9 cellular contexts compared by ENCODE assay signal in the genomic region with DNA sequence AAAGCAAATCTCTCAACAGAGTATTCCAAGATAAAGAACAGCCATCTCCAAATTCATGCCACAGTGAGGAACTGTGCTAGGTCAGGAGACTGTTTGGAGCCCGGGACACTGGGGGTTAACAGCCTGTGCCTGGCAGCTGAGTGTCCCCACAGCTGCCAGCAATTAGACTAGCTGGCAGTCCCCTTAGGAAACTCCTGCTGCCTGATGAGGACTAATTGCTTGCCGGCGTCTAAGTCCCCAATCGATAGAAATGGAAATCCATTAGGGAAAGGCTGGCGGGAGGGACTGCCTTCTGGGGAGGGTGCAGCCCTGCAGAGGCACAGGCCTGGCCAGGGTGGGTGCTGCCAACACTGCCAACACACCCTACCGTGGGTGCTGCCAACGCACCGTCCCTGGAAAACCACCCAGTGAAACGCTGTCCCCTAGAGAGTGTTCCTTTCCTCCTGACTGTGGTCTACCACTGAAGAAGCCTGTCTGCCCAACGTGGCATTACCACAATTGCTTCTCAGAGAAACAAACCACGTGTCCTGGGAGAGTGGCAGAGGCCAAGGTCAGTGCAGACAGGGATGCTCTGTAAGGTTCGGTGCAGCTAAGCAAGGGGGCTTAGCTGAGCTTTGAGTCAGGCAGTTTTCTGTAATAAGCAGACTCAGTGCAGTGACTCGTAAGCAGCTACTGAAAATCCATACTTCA.
A peak's percentile ranks its signal among the peaks of the same experiment; 100 is the strongest.
DNase-seq lines count a peak whose midpoint lies in the region; ATAC-seq and TF ChIP-seq lines count a peak whose summit lies in the region.
"Had no signal": no experiment of that assay in that cellular context is flagged by ENCODE, and none has a peak within 500 bp of the region (broad histone marks: within the 10 kb centered on the region; RNA-seq: fewer than 3 reads in every experiment).

No MANE protein-coding gene starts in this region.

- H2BK12ac ChIP-seq in neuronal stem cell (ENCODE audit: low read length) = no peak overlapping the region

- H3K4me1 ChIP-seq in neuronal stem cell (ENCODE audit: control insufficient read depth in 2 of 2, insufficient read depth in 1 of 2, low read depth in 1 of 2, low read length in 2 of 2) (peaks cover 2 to 4% of the 10 kb centered on the region in 2 donors), endodermal cell (ENCODE audit: control insufficient read depth, insufficient read depth, low read length) (no peaks in the 10 kb centered on the region)

- no peak overlapping the region for H3K4me3 Mint-ChIP-seq in endodermal cell
- H3K4me3 Mint-ChIP-seq: activated naive CD8-positive, alpha-beta T cell treated with anti-CD3 and anti-CD28 coated beads, Interleukin-2, amount 50 U/mL, for 24 hours had no signal

- H3K9me3 ChIP-seq in neuronal stem cell (replicated peaks in 1 of 2; ENCODE audit: control insufficient read depth in 2 of 2, insufficient read depth in 1 of 2, low read depth in 1 of 2, low read length in 2 of 2) (peaks cover 0 to 2% of the 10 kb centered on the region in 2 donors), endodermal cell (ENCODE audit: control insufficient read depth, low read length) (no peaks in the 10 kb centered on the region)

- no peak overlapping the region for H2BK120ac ChIP-seq in neuronal stem cell (ENCODE audit: low read depth, low read length)

- H3K79me1 ChIP-seq in neuronal stem cell (ENCODE audit: low read depth, low read length) = no peaks in the 10 kb centered on the region

- H3K36me3 ChIP-seq in neuronal stem cell (replicated peaks in 1 of 2; ENCODE audit: control insufficient read depth in 2 of 2, insufficient read depth in 2 of 2, low read length in 2 of 2) = no peaks in the 10 kb centered on the region
- H3K36me3 ChIP-seq in endodermal cell (ENCODE audit: control insufficient read depth, insufficient read depth, low read length) = no peaks in the 10 kb centered on the region

- no peaks in the 10 kb centered on the region for H3K27me3 Mint-ChIP-seq in endodermal cell (ENCODE audit: insufficient read depth)

- H3K27ac ChIP-seq in caudate nucleus (ENCODE audit: low read depth, low read length) (no peak overlapping the region), neuronal stem cell (replicated peaks; ENCODE audit: low read length) (no peak overlapping the region), endodermal cell (ENCODE audit: low read depth, low read length) (no peak overlapping the region)

- no peak overlapping the region for H2AK5ac ChIP-seq in neuronal stem cell (ENCODE audit: low read depth, low read length)

- H3K14ac ChIP-seq in neuronal stem cell (ENCODE audit: low read length) = peak overlapping the region; percentile 75

- no peak overlapping the region for H2BK15ac ChIP-seq in neuronal stem cell (ENCODE audit: low read length)

- TF ChIP-seq CTCF in endodermal cell (conservative IDR thresholded peaks at IDR 0.05) = no peak

- peak overlapping the region; percentile 46 for H2AFZ ChIP-seq in neuronal stem cell (ENCODE audit: low read length)

- H3K27me3 ChIP-seq in neuronal stem cell (ENCODE audit: control insufficient read depth in 3 of 3, insufficient read depth in 3 of 3, low read depth in 1 of 3, low read length in 3 of 3) (no peaks in the 10 kb centered on the region), endodermal cell (ENCODE audit: control insufficient read depth, insufficient read depth, low read length, poor library complexity, severe bottlenecking) (no peaks in the 10 kb centered on the region)

- H3K4ac ChIP-seq in neuronal stem cell (ENCODE audit: low read length) = peak overlapping the region; percentile 5

- no peak overlapping the region for H3K23ac ChIP-seq in neuronal stem cell (ENCODE audit: low read depth, low read length, poor library complexity)

- no peak overlapping the region for H4K8ac ChIP-seq in neuronal stem cell (ENCODE audit: low read depth, low read length)

- H3K18ac ChIP-seq in neuronal stem cell (ENCODE audit: low read length) = peak overlapping the region; percentile 52

- no peak overlapping the region for H4K91ac ChIP-seq in neuronal stem cell (ENCODE audit: low read depth, low read length, poor library complexity)

- H3K9ac ChIP-seq in neuronal stem cell (ENCODE audit: low read depth, low read length, poor library complexity) = no peak overlapping the region
- H3K9ac ChIP-seq in endodermal cell (ENCODE audit: extremely low read depth, low read length, poor library complexity, severe bottlenecking) = no peak overlapping the region

- DNase-seq in COR-L47 (lab: John Stamatoyannopoulos, UW) (peak; percentile 96), NCI-H2171 (lab: John Stamatoyannopoulos, UW) (peak; percentile 77), caudate nucleus (lab: John Stamatoyannopoulos, UW) (peak in 39 of 61 donors; percentile 4 to 80 (median 30)), neuronal stem cell (ENCODE audit: low spot score) (no peak), SIG-M5 (lab: John Stamatoyannopoulos, UW) (no peak), GOT3 (lab: John Stamatoyannopoulos, UW) (no peak), endodermal cell (no peak)
- DNase-seq: activated naive CD8-positive, alpha-beta T cell treated with anti-CD3 and anti-CD28 coated beads, Interleukin-2, amount 50 U/mL, for 24 hours had no signal

- H3K4me2 ChIP-seq in neuronal stem cell (ENCODE audit: insufficient read depth, low read length, poor library complexity, severe bottlenecking) = no peak overlapping the region

- H3K4me3 ChIP-seq in neuronal stem cell (ENCODE audit: low read length in 2 of 2) = no peak overlapping the region
- H3K4me3 ChIP-seq in endodermal cell (ENCODE audit: low read length) = no peak overlapping the region

- peaks cover 12% of the 10 kb centered on the region for H3K9me3 Mint-ChIP-seq in endodermal cell
- H3K9me3 Mint-ChIP-seq: activated naive CD8-positive, alpha-beta T cell treated with anti-CD3 and anti-CD28 coated beads, Interleukin-2, amount 50 U/mL, for 24 hours had no signal

- no peak for ATAC-seq in GM18502 (IDR thresholded peaks at IDR 0.05; ENCODE audit: poor library complexity, unreplicated experiment)
- ATAC-seq: activated naive CD8-positive, alpha-beta T cell treated with anti-CD3 and anti-CD28 coated beads, Interleukin-2, amount 50 U/mL, for 24 hours had no signal

- H3K27ac Mint-ChIP-seq in endodermal cell = no peak overlapping the region
- H3K27ac Mint-ChIP-seq: activated naive CD8-positive, alpha-beta T cell treated with anti-CD3 and anti-CD28 coated beads, Interleukin-2, amount 50 U/mL, for 24 hours had no signal

- no CpG with 5 or more reads among the region's 13 CpGs for WGBS in neuronal stem cell (ENCODE audit: extremely low coverage in 2 of 2, insufficient read length in 2 of 2, insufficient replicate concordance in 1 of 2), 2 donors
- WGBS in endodermal cell (ENCODE audit: insufficient coverage in 1 of 2, insufficient read length in 1 of 2), 2 experiments = 59 to 63% methylated on average over 8 to 13 of the region's 13 CpGs

- no peaks in the 10 kb centered on the region for H3K36me3 Mint-ChIP-seq in endodermal cell (ENCODE audit: low read depth)

- H2BK5ac ChIP-seq in neuronal stem cell (ENCODE audit: low read length) = peak overlapping the region; percentile 87

- no peaks in the 10 kb centered on the region for H3K4me1 Mint-ChIP-seq in endodermal cell
- H3K4me1 Mint-ChIP-seq: activated naive CD8-positive, alpha-beta T cell treated with anti-CD3 and anti-CD28 coated beads, Interleukin-2, amount 50 U/mL, for 24 hours had no signal

Comparison
In these comparisons a context has a peak if more than half of its experiments do, and no peak if none do; other contexts are left out.
1. DNase-seq: peak in COR-L47 (single experiment), NCI-H2171 (single experiment) and caudate nucleus (39 of 61); none in neuronal stem cell (single experiment), SIG-M5 (single experiment), GOT3 (single experiment) and endodermal cell (single experiment).